Comparison of ENCODE assay signal across 8 cellular contexts in the genomic region with DNA sequence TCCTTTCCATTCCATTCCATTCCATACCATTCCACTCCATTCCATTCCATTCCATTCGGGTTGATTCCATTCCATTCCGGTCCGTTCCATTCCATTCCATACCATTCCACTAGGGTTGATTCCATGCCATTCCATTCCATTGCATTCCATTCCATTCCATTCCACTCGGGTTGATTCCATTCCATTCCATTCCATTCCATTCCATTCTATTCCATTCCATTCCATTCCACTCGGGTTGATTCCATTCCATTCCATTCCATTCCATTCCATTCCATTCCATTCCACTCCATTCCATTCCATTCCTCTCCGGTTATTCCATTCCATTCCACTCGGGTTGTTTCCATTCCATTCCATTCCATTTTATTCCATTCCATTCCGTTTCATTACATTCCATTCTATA.
DNase-seq lines count a peak whose midpoint lies in the region; ATAC-seq, FAIRE-seq and TF ChIP-seq lines count a peak whose summit lies in the region.
"Not testable (repeated sequence)": the region's sequence is repeated elsewhere in the genome, so short reads cannot be mapped to it uniquely, and the experiment has no call there.

No MANE protein-coding gene starts in this region.

- intact Hi-C loops in left ventricle myocardium superior (cut with micrococcal nuclease); pancreas (cut with DNase I): not testable (repeated sequence)

- 8% methylated on average over 7 of the region's 8 CpGs for WGBS in A549 (ENCODE audit: missing lambda C conversion rate)
- WGBS in pancreas, 2 donors = 69 to 70% methylated on average over 7 of the region's 8 CpGs

- not testable (repeated sequence) for TF ChIP-seq RAD21 in A549 (conservative IDR thresholded peaks at IDR 0.05 in 1 of 2, IDR thresholded peaks at IDR 0.05 in 1 of 2)

- POLR2A ChIA-PET in A549 (lab: Yijun Ruan, JAX) = not testable (repeated sequence)

- H3K27me3 ChIP-seq in pancreas = not testable (repeated sequence)

- FAIRE-seq in A549 (lab: Jason Lieb, UNC); pancreas (lab: Jason Lieb, UNC): not testable (repeated sequence)

- not testable (repeated sequence) for H3K4me3 Mint-ChIP-seq in activated T-cell treated with anti-CD3 and anti-CD28 coated beads, Interleukin-2, amount 50 U/mL, for 4 hours

- not testable (repeated sequence) for H3K36me3 Mint-ChIP-seq in activated T-cell treated with anti-CD3 and anti-CD28 coated beads, Interleukin-2, amount 50 U/mL, for 4 hours (ENCODE audit: insufficient read depth)

- not testable (repeated sequence) for H3K4me1 ChIP-seq in A549, pancreas

- ATAC-seq in A549 = peak; percentile 71 to 82; a peak in 4 of 6 replicates
- ATAC-seq in GM19023 (IDR thresholded peaks at IDR 0.05; ENCODE audit: unreplicated experiment) = peak; percentile 38
- peak; percentile 46 for ATAC-seq in GM21717 (IDR thresholded peaks at IDR 0.05; ENCODE audit: unreplicated experiment)
- ATAC-seq in HG02973 (IDR thresholded peaks at IDR 0.05; ENCODE audit: unreplicated experiment) = peak; percentile 40
- ATAC-seq in HG03442 (IDR thresholded peaks at IDR 0.05; ENCODE audit: unreplicated experiment) = peak; percentile 39
- ATAC-seq in activated T-cell treated with anti-CD3 and anti-CD28 coated beads, Interleukin-2, amount 50 U/mL, for 4 hours = peak; percentile 42 to 63
- peak; percentile 76 for ATAC-seq in left ventricle myocardium superior
- ATAC-seq in pancreas = peak; percentile 67 to 82 (median 72)

- not testable (repeated sequence) for DNase-seq in A549 (ENCODE audit: low read depth in 1 of 2, low spot score in 1 of 2); activated T-cell treated with anti-CD3 and anti-CD28 coated beads, Interleukin-2, amount 50 U/mL, for 4 hours; left ventricle myocardium superior; pancreas

- H3K4me2 ChIP-seq in A549 = not testable (repeated sequence)

- H3K27ac ChIP-seq in A549, pancreas: not testable (repeated sequence)

- not testable (repeated sequence) for H3K9me3 ChIP-seq in A549, pancreas

- not testable (repeated sequence) for H3K36me3 ChIP-seq in pancreas

- not testable (repeated sequence) for H3K27me3 Mint-ChIP-seq in activated T-cell treated with anti-CD3 and anti-CD28 coated beads, Interleukin-2, amount 50 U/mL, for 4 hours (ENCODE audit: low read depth)

- not testable (repeated sequence) for TF ChIP-seq CTCF in A549 (IDR thresholded peaks at IDR 0.05); pancreas (IDR thresholded peaks at IDR 0.05)

- not testable (repeated sequence) for H3K4me3 ChIP-seq in A549, pancreas

- not testable (repeated sequence) for TF ChIP-seq EP300 in A549 (IDR thresholded peaks at IDR 0.05)

- not testable (repeated sequence) for TF ChIP-seq POLR2A in A549 (IDR thresholded peaks at IDR 0.05; ENCODE audit: low read length)

- CTCF ChIA-PET in A549 (lab: Yijun Ruan, JAX) = not testable (repeated sequence)

- H3K4me1 Mint-ChIP-seq in activated T-cell treated with anti-CD3 and anti-CD28 coated beads, Interleukin-2, amount 50 U/mL, for 4 hours (ENCODE audit: low read depth) = not testable (repeated sequence)

- H3K9me3 Mint-ChIP-seq in activated T-cell treated with anti-CD3 and anti-CD28 coated beads, Interleukin-2, amount 50 U/mL, for 4 hours = peaks cover 36% of the 10 kb centered on the region
